Comparison of ENCODE assay signal across 12 cellular contexts in genomic region chr3:120506076-120506827, GRCh38. TPM values are rescaled to one million over a fixed set of nuclear protein-coding genes. Genes with fewer than 3 reads are reported as not detected.
DNase-seq lines count a peak whose midpoint lies in the region; ATAC-seq and TF ChIP-seq lines count a peak whose summit lies in the region.
"Had no signal": no experiment of that assay in that cellular context is flagged by ENCODE, and none has a peak within 500 bp of the region (broad histone marks: within the 10 kb centered on the region; RNA-seq: fewer than 3 reads in every experiment).

No MANE protein-coding gene starts in this region.

- no peak overlapping the region for H3K4me3 ChIP-seq in osteoblast (ENCODE audit: insufficient read depth, low read length)

- H3K4me1 ChIP-seq in osteoblast (ENCODE audit: insufficient read depth, low read length): peaks cover 19% of the 10 kb centered on the region
- H3K4me1 ChIP-seq: Caco-2 had no signal

- H3K27ac ChIP-seq in osteoblast (ENCODE audit: low read depth, low read length): peak overlapping the region; percentile 30
- H3K27ac ChIP-seq: VCaP had no signal

- no peaks in the 10 kb centered on the region for H3K9me3 ChIP-seq in osteoblast (ENCODE audit: low read depth, low read length)
- H3K9me3 ChIP-seq: Caco-2 had no signal

- in situ Hi-C loops in ACHN (cut with HindIII; ENCODE audit: low pct_ligation_motif_present, low pct_unique_long_range_greater_than_20kb, low sequenced_read_pairs): no loop called here

- no peak for TF ChIP-seq CTCF in osteoblast (IDR thresholded peaks at IDR 0.05; ENCODE audit: extremely low read depth, low read depth, low read length)

- peak overlapping the region; percentile 47 for H3K4me2 ChIP-seq in osteoblast (ENCODE audit: insufficient read depth, low read length)

- no peaks in the 10 kb centered on the region for H3K79me2 ChIP-seq in osteoblast (ENCODE audit: insufficient read depth, low read length)

- no peaks in the 10 kb centered on the region for H3K36me3 ChIP-seq in osteoblast (ENCODE audit: insufficient read depth, low read length)

- ATAC-seq in HG03159 (IDR thresholded peaks at IDR 0.05; ENCODE audit: unreplicated experiment) (no peak), HG02938 (IDR thresholded peaks at IDR 0.05; ENCODE audit: unreplicated experiment) (no peak)

- H3K27me3 ChIP-seq in osteoblast (ENCODE audit: insufficient read depth, low read length): no peaks in the 10 kb centered on the region

- H2AFZ ChIP-seq in osteoblast (ENCODE audit: low read length): no peak overlapping the region

- DNase-seq in GM03348 (ENCODE audit: low spot score): peak; percentile 35
- DNase-seq in NCI-H2171 treated with DMSO at 0.1 percent for 48 hours (lab: John Stamatoyannopoulos, UW): peak; percentile 97
- DNase-seq in fibroblast of gingiva (ENCODE audit: low read depth): peak; percentile 34
- no peak for DNase-seq in osteoblast (ENCODE audit: insufficient read length, low spot score, missing footprints)
- DNase-seq in ACHN: no peak
- no peak for DNase-seq in NCI-H146 (lab: John Stamatoyannopoulos, UW)
- DNase-seq: activated T-cell treated with anti-CD3 and anti-CD28 coated beads, Interleukin-2, amount 50 U/mL, for 48 hours; NCI-H1930 had no signal

- no peaks in the 10 kb centered on the region for H4K20me1 ChIP-seq in osteoblast (ENCODE audit: insufficient read depth, low read length)

RNA-seq across cellular contexts. Expression of gene FSTL1, which starts 55.5 kb away (rescaled TPM):
- 1,825 and 2,074 TPM in 2 replicates for total RNA-seq in osteoblast

Comparison
In these comparisons a context has a peak if more than half of its experiments do, and no peak if none do; other contexts are left out.
1. DNase-seq: peak in GM03348 (single experiment), NCI-H2171 treated with DMSO at 0.1 percent for 48 hours (single experiment) and fibroblast of gingiva (single experiment); none in osteoblast (single experiment), ACHN (single experiment) and NCI-H146 (single experiment).